In the genomic region with DNA sequence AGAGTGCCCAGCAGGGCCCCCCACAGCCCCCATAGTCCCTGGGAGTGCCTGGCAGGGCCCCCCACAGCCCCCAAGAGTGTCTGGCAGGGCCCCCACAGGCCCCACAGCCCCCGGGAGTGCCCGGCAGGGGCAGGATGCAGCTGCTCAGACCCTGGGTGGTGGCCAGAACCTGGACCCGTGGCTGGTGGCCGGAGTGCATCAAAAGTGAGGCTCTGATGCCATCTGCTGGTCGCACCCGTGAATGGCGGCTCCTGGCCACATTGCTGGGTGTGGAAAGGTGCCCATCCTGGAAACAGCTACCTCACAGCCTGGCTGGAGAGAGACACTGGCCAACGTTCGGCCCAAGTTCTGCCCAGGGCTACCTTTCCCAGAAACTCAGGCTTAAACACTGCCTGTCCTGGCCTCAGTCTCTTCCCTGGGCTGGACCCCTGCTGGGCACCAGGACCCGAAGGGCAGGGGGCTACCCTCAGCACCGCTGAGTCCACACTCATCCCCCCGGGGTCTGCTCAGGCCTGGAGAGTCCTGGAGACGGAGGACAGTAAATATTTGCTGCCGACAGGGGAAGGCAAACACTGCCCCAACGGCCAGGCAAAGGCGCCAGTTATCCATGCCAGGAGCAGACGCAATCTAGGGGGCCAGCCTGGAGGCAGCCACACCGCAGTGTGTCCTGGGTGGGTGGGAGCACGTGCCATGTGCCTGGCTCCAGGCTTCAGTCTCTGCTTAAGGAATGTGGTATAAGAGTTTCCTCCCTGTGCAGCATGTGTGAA, we compare ENCODE assay signal across 8 cellular contexts. TPM values are rescaled to one million over a fixed set of nuclear protein-coding genes. Genes with fewer than 3 reads are reported as not detected.
DNase-seq lines count a peak whose midpoint lies in the region; ATAC-seq and TF ChIP-seq lines count a peak whose summit lies in the region.

No MANE protein-coding gene starts in this region.

- H3K4me3 ChIP-seq in AG04449 (ENCODE audit: low read depth, low read length) = no peak overlapping the region
- H3K4me3 ChIP-seq in OCI-LY7 (ENCODE audit: low read depth, low read length, poor library complexity, severe bottlenecking) = no peak overlapping the region

- no peak overlapping the region for H3K4me2 ChIP-seq in OCI-LY7 (ENCODE audit: low read length)

- H3K4me1 ChIP-seq in OCI-LY7 (ENCODE audit: insufficient read depth, low read length, poor library complexity, severe bottlenecking) = peaks cover 3% of the 10 kb centered on the region

- H3K36me3 Mint-ChIP-seq in activated T-helper 17 cell treated with anti-CD3 and anti-CD28 coated beads, Interleukin-2, amount 50 U/mL, for 72 hours (ENCODE audit: low read depth) = no peaks in the 10 kb centered on the region

- no peak overlapping the region for H3K4me3 Mint-ChIP-seq in activated T-helper 17 cell treated with anti-CD3 and anti-CD28 coated beads, Interleukin-2, amount 50 U/mL, for 72 hours

- H3K79me2 ChIP-seq in OCI-LY7 (ENCODE audit: insufficient read depth, low read depth, low read length) = no peaks in the 10 kb centered on the region

- no TSS peak for BruUV-seq in OCI-LY7 (replicated peaks; lab: Mats Ljungman, UMichigan)

- intact Hi-C loops in OCI-LY7 (cut with micrococcal nuclease; ENCODE audit: unreplicated experiment) = loop anchor here (10.0 kb wide), 1 partner anchor 502 kb away; no protein-coding TSS in a partner anchor

- H4K20me1 ChIP-seq in OCI-LY7 (ENCODE audit: insufficient read depth, low read length) = no peaks in the 10 kb centered on the region

- POLR2A ChIA-PET in AG04449 (lab: Yijun Ruan, JAX) = no interaction called here
- POLR2A ChIA-PET in OCI-LY7 (lab: Charles Lee) = no interaction called here

- no peak overlapping the region for H3K27ac Mint-ChIP-seq in activated T-helper 17 cell treated with anti-CD3 and anti-CD28 coated beads, Interleukin-2, amount 50 U/mL, for 72 hours

- peak; percentile 54 for ATAC-seq in activated T-helper 17 cell treated with anti-CD3 and anti-CD28 coated beads, Interleukin-2, amount 50 U/mL, for 72 hours (replicated peaks)
- no peak for ATAC-seq in HG02981 (IDR thresholded peaks at IDR 0.05; ENCODE audit: unreplicated experiment)

- peak; percentile 94 for TF ChIP-seq CTCF in AG04449 (IDR thresholded peaks at IDR 0.05; ENCODE audit: insufficient read depth, low read length, missing control alignments)
- peak; percentile 67 for TF ChIP-seq CTCF in GM13976 (IDR thresholded peaks at IDR 0.05; ENCODE audit: borderline replicate concordance, control extremely low read depth, extremely low read depth, insufficient read depth, missing control alignments)
- TF ChIP-seq CTCF in OCI-LY7 (conservative IDR thresholded peaks at IDR 0.05; ENCODE audit: low read length) = peak; percentile 78

- no peak overlapping the region for H2AFZ ChIP-seq in OCI-LY7 (ENCODE audit: low read length)

- no peak overlapping the region for H3K27ac ChIP-seq in OCI-LY7 (ENCODE audit: low read depth, low read length, poor library complexity, severe bottlenecking)

- no peaks in the 10 kb centered on the region for H3K36me3 ChIP-seq in OCI-LY7 (ENCODE audit: insufficient read depth, low read length)

- CTCF ChIA-PET in AG04449 (lab: Yijun Ruan, JAX) (interaction anchor here (0.6 to 15.8 kb wide), 30 partner anchors 9 to 517 kb away, joined by 3 to 1226 read pairs (median 5); a partner anchor contains a TSS), OCI-LY7 (lab: Charles Lee; ENCODE audit: unreplicated experiment) (no interaction called here)

- H3K4me1 Mint-ChIP-seq in activated T-helper 17 cell treated with anti-CD3 and anti-CD28 coated beads, Interleukin-2, amount 50 U/mL, for 72 hours = no peaks in the 10 kb centered on the region

- H3K9me3 ChIP-seq in OCI-LY7 (ENCODE audit: low read length) = no peaks in the 10 kb centered on the region

- no peak for DNase-seq in AG04449 (ENCODE audit: low read depth, low spot score)
- peak; percentile 86 for DNase-seq in GM13976 (ENCODE audit: low spot score)
- DNase-seq in OCI-LY7 (ENCODE audit: low spot score) = peak; percentile 46
- peak; percentile 29 for DNase-seq in fibroblast of the conjunctiva (ENCODE audit: low read depth)
- peak in 37 of 56 donors; percentile 5 to 78 (median 27) for DNase-seq in nucleus accumbens (lab: John Stamatoyannopoulos, UW)
- no peak for DNase-seq in NCI-H1436 (lab: John Stamatoyannopoulos, UW)

- no peaks in the 10 kb centered on the region for H3K9me3 Mint-ChIP-seq in activated T-helper 17 cell treated with anti-CD3 and anti-CD28 coated beads, Interleukin-2, amount 50 U/mL, for 72 hours

- in situ Hi-C loops in GM13976 (cut with MboI; ENCODE audit: low sequenced_read_pairs, unreplicated experiment) = loop anchor here (25.0 kb wide), 1 partner anchor 494 kb away; no protein-coding TSS in a partner anchor

- no peaks in the 10 kb centered on the region for H3K27me3 Mint-ChIP-seq in activated T-helper 17 cell treated with anti-CD3 and anti-CD28 coated beads, Interleukin-2, amount 50 U/mL, for 72 hours

- no peaks in the 10 kb centered on the region for H3K9me2 ChIP-seq in OCI-LY7 (ENCODE audit: insufficient read depth, low read length)

RNA-seq across cellular contexts. Expression of a gene that starts 4.4 kb away (rescaled TPM):
- total RNA-seq in OCI-LY7 (2014; rRNA removed; shearing (Covaris generic)) = not detected in 2 replicates
- not detected in 2 replicates for total RNA-seq in OCI-LY7 (2022)
- not detected for total RNA-seq in activated T-helper 17 cell treated with anti-CD3 and anti-CD28 coated beads, Interleukin-2, amount 50 U/mL, for 72 hours

RNA-seq across cellular contexts. Expression of a gene that starts 15.0 kb away (rescaled TPM):
- not detected in 2 replicates for total RNA-seq in OCI-LY7 (2014; rRNA removed; shearing (Covaris generic))
- not detected in 2 replicates for total RNA-seq in OCI-LY7 (2022)
- not detected for total RNA-seq in activated T-helper 17 cell treated with anti-CD3 and anti-CD28 coated beads, Interleukin-2, amount 50 U/mL, for 72 hours

RNA-seq across cellular contexts. Expression of a gene that starts 17.4 kb away (rescaled TPM):
- total RNA-seq in OCI-LY7 (2014; rRNA removed; shearing (Covaris generic)) = not detected in 2 replicates
- total RNA-seq in OCI-LY7 (2022) = not detected in 2 replicates
- 100 to 1,000 TPM in 1 of 2 donors, 1 to 10 TPM in 1; 7.4 to 287 TPM for total RNA-seq in activated T-helper 17 cell treated with anti-CD3 and anti-CD28 coated beads, Interleukin-2, amount 50 U/mL, for 72 hours

Comparison
In these comparisons a context has a peak if more than half of its experiments do, and no peak if none do; other contexts are left out.
1. DNase-seq: peak in GM13976 (single experiment), OCI-LY7 (single experiment), fibroblast of the conjunctiva (single experiment) and nucleus accumbens (37 of 56); none in AG04449 (single experiment) and NCI-H1436 (single experiment).
2. RNA of a gene that starts 17.4 kb away (total RNA-seq): 7.4 to 287 TPM in activated T-helper 17 cell treated with anti-CD3 and anti-CD28 coated beads, Interleukin-2, amount 50 U/mL, for 72 hours; not detected in OCI-LY7; every median in the first group is over 4 times any median in the second.
3. Peak in every context shown above with its lines, with median percentiles within 50 percentile points of each other: CTCF ChIP-seq.